In the genomic region with DNA sequence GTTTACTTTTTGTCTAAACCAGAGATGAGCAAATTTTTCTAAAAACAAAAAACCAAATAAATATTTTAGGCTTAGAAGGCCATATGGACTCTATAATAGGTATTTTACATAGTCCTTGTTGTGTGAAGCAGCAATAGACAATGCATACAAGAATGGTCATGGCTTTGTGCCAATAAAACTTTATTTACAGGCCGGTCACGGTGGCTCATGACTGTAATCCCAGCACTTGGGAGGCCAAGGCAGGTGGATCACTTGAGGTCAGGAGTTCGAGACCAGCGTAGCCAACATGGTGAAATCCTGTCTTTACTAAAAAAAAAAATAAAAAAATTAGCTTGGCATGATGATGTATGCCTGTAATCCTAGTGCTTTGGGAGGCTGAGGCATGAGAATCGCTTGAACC, we compare ENCODE assay signal across 2 cellular contexts.
TF ChIP-seq lines count a peak whose summit lies in the region.

No MANE protein-coding gene starts in this region.

TF ChIP-seq in HepG2, 621 proteins besides CTCF, POLR2A, EP300 and RAD21 (continued from another document):
- TF ChIP-seq, protein P1, sequence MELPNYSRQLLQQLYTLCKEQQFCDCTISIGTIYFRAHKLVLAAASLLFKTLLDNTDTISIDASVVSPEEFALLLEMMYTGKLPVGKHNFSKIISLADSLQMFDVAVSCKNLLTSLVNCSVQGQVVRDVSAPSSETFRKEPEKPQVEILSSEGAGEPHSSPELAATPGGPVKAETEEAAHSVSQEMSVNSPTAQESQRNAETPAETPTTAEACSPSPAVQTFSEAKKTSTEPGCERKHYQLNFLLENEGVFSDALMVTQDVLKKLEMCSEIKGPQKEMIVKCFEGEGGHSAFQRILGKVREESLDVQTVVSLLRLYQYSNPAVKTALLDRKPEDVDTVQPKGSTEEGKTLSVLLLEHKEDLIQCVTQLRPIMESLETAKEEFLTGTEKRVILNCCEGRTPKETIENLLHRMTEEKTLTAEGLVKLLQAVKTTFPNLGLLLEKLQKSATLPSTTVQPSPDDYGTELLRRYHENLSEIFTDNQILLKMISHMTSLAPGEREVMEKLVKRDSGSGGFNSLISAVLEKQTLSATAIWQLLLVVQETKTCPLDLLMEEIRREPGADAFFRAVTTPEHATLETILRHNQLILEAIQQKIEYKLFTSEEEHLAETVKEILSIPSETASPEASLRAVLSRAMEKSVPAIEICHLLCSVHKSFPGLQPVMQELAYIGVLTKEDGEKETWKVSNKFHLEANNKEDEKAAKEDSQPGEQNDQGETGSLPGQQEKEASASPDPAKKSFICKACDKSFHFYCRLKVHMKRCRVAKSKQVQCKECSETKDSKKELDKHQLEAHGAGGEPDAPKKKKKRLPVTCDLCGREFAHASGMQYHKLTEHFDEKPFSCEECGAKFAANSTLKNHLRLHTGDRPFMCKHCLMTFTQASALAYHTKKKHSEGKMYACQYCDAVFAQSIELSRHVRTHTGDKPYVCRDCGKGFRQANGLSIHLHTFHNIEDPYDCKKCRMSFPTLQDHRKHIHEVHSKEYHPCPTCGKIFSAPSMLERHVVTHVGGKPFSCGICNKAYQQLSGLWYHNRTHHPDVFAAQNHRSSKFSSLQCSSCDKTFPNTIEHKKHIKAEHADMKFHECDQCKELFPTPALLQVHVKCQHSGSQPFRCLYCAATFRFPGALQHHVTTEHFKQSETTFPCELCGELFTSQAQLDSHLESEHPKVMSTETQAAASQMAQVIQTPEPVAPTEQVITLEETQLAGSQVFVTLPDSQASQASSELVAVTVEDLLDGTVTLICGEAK (IDR thresholded peaks at IDR 0.05): no peak
- TF ChIP-seq, protein P1 (CRISPR knock-in tag; IDR thresholded peaks at IDR 0.05): peak; percentile 72; the same call in 1 of the 2 replicates

TF ChIP-seq in GM12878, 131 proteins besides CTCF, POLR2A, EP300 and RAD21 (continued from another document):
- TF ChIP-seq, protein P1 (IDR thresholded peaks at IDR 0.05; ENCODE audit: borderline replicate concordance): peak; percentile 48; the same call in 1 of the 2 replicates
- TF ChIP-seq, protein P2, sequence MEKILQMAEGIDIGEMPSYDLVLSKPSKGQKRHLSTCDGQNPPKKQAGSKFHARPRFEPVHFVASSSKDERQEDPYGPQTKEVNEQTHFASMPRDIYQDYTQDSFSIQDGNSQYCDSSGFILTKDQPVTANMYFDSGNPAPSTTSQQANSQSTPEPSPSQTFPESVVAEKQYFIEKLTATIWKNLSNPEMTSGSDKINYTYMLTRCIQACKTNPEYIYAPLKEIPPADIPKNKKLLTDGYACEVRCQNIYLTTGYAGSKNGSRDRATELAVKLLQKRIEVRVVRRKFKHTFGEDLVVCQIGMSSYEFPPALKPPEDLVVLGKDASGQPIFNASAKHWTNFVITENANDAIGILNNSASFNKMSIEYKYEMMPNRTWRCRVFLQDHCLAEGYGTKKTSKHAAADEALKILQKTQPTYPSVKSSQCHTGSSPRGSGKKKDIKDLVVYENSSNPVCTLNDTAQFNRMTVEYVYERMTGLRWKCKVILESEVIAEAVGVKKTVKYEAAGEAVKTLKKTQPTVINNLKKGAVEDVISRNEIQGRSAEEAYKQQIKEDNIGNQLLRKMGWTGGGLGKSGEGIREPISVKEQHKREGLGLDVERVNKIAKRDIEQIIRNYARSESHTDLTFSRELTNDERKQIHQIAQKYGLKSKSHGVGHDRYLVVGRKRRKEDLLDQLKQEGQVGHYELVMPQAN (conservative IDR thresholded peaks at IDR 0.05): no peak
